Comparison of ENCODE assay signal across 8 cellular contexts in the genomic region with DNA sequence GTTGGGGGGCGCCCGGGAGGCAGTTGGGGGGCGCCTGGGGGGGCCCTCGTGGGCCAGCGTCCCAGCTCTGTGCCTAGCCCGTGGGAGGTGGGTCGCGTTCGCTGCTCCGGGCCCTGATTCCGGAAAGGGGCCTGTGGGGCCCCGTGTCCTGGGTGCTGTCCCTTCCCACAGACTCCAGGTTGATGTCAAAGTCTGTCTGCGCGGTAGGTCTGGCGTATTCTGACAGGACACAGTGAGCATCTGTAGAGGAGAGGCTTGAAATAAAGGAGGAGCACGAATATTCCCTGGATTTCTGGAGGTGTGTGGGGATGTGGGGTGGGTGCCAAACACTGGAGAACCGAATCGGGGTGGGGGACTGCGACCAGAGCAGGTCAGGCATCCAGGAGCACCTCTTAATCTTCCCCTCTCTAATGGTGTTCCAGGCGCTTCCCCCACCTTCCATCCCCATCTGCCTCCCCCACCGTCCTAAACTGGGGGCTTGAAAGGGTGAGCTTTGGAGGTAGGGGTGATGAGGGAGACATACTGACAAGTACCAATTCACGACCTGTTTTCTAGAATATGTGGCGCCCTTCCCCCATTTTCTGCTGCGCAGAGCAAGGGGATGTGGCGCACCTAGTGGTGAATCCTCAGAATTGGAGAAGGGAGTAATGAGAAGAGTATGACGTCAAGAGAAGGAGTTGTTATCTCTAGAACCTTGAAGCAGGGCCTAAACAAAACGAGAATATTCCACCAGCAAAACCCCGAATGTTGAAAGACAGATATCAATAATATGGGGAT. TPM values are rescaled to one million over a fixed set of nuclear protein-coding genes. Genes with fewer than 3 reads are reported as not detected.
DNase-seq lines count a peak whose midpoint lies in the region; ATAC-seq, FAIRE-seq and TF ChIP-seq lines count a peak whose summit lies in the region.

No MANE protein-coding gene starts in this region.

- peaks cover 4% of the 10 kb centered on the region for H3K36me3 Mint-ChIP-seq in endothelial cell (ENCODE audit: low read depth, unreplicated experiment)

- H3K36me3 ChIP-seq in mucosa of descending colon (ENCODE audit: low read depth) = no peaks in the 10 kb centered on the region
- no peaks in the 10 kb centered on the region for H3K36me3 ChIP-seq in stomach smooth muscle (ENCODE audit: control insufficient read depth in 2 of 2, insufficient read depth in 2 of 2, low read length in 2 of 2)

- peaks cover 13% of the 10 kb centered on the region for H3K4me1 Mint-ChIP-seq in endothelial cell (ENCODE audit: unreplicated experiment)

- no peak overlapping the region for H3K27ac Mint-ChIP-seq in endothelial cell (ENCODE audit: unreplicated experiment)

- peak overlapping the region; percentile 17 for H3K4me3 ChIP-seq in mucosa of descending colon
- H3K4me3 ChIP-seq in stomach smooth muscle (ENCODE audit: low read length in 2 of 2) = peak overlapping the region; percentile 79 to 85

- H3K9me3 Mint-ChIP-seq in endothelial cell (ENCODE audit: unreplicated experiment) = no peaks in the 10 kb centered on the region

- no peaks in the 10 kb centered on the region for H3K9me3 ChIP-seq in mucosa of descending colon
- no peaks in the 10 kb centered on the region for H3K9me3 ChIP-seq in stomach smooth muscle (ENCODE audit: control insufficient read depth in 2 of 2, low read length in 2 of 2)

- TF ChIP-seq CTCF in endothelial cell (IDR thresholded peaks at IDR 0.05; ENCODE audit: unreplicated experiment) (no peak), mucosa of descending colon (IDR thresholded peaks at IDR 0.05) (no peak)

- H3K4me3 Mint-ChIP-seq in endothelial cell (ENCODE audit: unreplicated experiment) = peak overlapping the region; percentile 81

- ATAC-seq in GM18505 (IDR thresholded peaks at IDR 0.05; ENCODE audit: unreplicated experiment) (peak; percentile 55), HG03521 (IDR thresholded peaks at IDR 0.05; ENCODE audit: unreplicated experiment) (peak; percentile 68), mucosa of descending colon (peak; percentile 66)

- H3K27me3 ChIP-seq in stomach smooth muscle (ENCODE audit: control insufficient read depth in 1 of 2, insufficient read depth in 2 of 2, low read length in 2 of 2) = peaks cover 0 to 9% of the 10 kb centered on the region in 2 donors

- intact Hi-C loops in mucosa of descending colon (cut with DNase I, micrococcal nuclease) = no loop called here

- H3K4me1 ChIP-seq in mucosa of descending colon (ENCODE audit: low read depth) (no peaks in the 10 kb centered on the region), stomach smooth muscle (ENCODE audit: control insufficient read depth, insufficient read depth, low read length) (peaks cover 14% of the 10 kb centered on the region)

- no peak for FAIRE-seq in H54 (lab: Jason Lieb, UNC)

- peak; percentile 23 to 25 for DNase-seq in activated CD8-positive, alpha-beta memory T cell treated with anti-CD3 and anti-CD28 coated beads for 1 hour (ENCODE audit: extremely low read depth in 1 of 2, low read depth in 1 of 2)
- peak; percentile 20 for DNase-seq in endothelial cell (ENCODE audit: low spot score)
- DNase-seq in mucosa of descending colon = peak in 1 of 3 donors; percentile 47
- DNase-seq in H54 (ENCODE audit: insufficient read length, low spot score) = no peak
- DNase-seq in DMS79 treated with DMSO at 0.1 percent for 48 hours (lab: John Stamatoyannopoulos, UW) = no peak

- TF ChIP-seq POLR2A in GM18505 (IDR thresholded peaks at IDR 0.05; ENCODE audit: borderline replicate concordance, extremely low read depth, insufficient read depth, insufficient read length) = no peak
- no peak for TF ChIP-seq POLR2A in H54 (IDR thresholded peaks at IDR 0.05; ENCODE audit: low read depth, low read length)

- H3K27me3 Mint-ChIP-seq in endothelial cell (ENCODE audit: unreplicated experiment) = peaks cover 5% of the 10 kb centered on the region

- peak overlapping the region; percentile 77 for H3K27ac ChIP-seq in stomach smooth muscle (ENCODE audit: low read length)

- H3K9ac ChIP-seq in stomach smooth muscle (ENCODE audit: low read length in 2 of 2) = peak overlapping the region; percentile 81 to 84

RNA-seq across cellular contexts. Expression of a gene that starts 0.9 kb away (rescaled TPM):
- total RNA-seq in endothelial cell (ENCODE audit: unreplicated experiment) (3.9 TPM), mucosa of descending colon (10 to 100 TPM in 1 of 3 donors, 1 to 10 TPM in 2; 3.4 to 29.6 (median 3.7) TPM)

RNA-seq across cellular contexts. Expression of a gene that starts 52.8 kb away (rescaled TPM):
- total RNA-seq in endothelial cell (ENCODE audit: unreplicated experiment) = 9.5 TPM
- 10 to 100 TPM in 2 of 3 donors, 1 to 10 TPM in 1; 5.5 to 13.9 (median 13.1) TPM for total RNA-seq in mucosa of descending colon

Comparison
In these comparisons a context has a peak if more than half of its experiments do, and no peak if none do; other contexts are left out.
1. DNase-seq: peak in activated CD8-positive, alpha-beta memory T cell treated with anti-CD3 and anti-CD28 coated beads for 1 hour (2 of 2) and endothelial cell (single experiment); none in H54 (single experiment) and DMS79 treated with DMSO at 0.1 percent for 48 hours (single experiment).
2. Peak in every context shown above with its lines, with median percentiles within 50 percentile points of each other: ATAC-seq.